17 cellular contexts compared by ENCODE assay signal in genomic region chr2:78541451-78542267, GRCh38.
DNase-seq lines count a peak whose midpoint lies in the region; ATAC-seq and TF ChIP-seq lines count a peak whose summit lies in the region.
"Had no signal": no experiment of that assay in that cellular context is flagged by ENCODE, and none has a peak within 500 bp of the region (broad histone marks: within the 10 kb centered on the region; RNA-seq: fewer than 3 reads in every experiment).

No MANE protein-coding gene starts in this region.

- peak overlapping the region; percentile 11 to 16 for H3K4me3 ChIP-seq in testis
- H3K4me3 ChIP-seq: SK-N-MC had no signal

- no peaks in the 10 kb centered on the region for H3K9me3 ChIP-seq in testis

- DNase-seq in NCI-H1417 (lab: John Stamatoyannopoulos, UW) (peak; percentile 10 to 49 (median 12)), NCI-H1417 treated with DMSO at 0.1 percent for 48 hours (lab: John Stamatoyannopoulos, UW) (no peak), NCI-H2029 treated with DMSO at 0.1 percent for 48 hours (lab: John Stamatoyannopoulos, UW) (peak; percentile 10), SW480 (ENCODE audit: low spot score) (peak; percentile 96), testis (peak; percentile 42), OCI-M1 (lab: John Stamatoyannopoulos, UW) (no peak)
- DNase-seq: activated CD4-positive, alpha-beta memory T cell treated with anti-CD3 and anti-CD28 coated beads, Interleukin-2, amount 10 ng/mL, durations not matched to agents 7 days and 5 days; CD4-positive, CD25-positive, alpha-beta regulatory T cell; effector memory CD8-positive, alpha-beta T cell; GF-D8; KBM-7; naive B cell; NCI-H187 had no signal

- no peak for ATAC-seq in GM21381 (IDR thresholded peaks at IDR 0.05; ENCODE audit: unreplicated experiment)
- ATAC-seq in GM18502 (IDR thresholded peaks at IDR 0.05; ENCODE audit: poor library complexity, unreplicated experiment) = no peak
- ATAC-seq: effector memory CD8-positive, alpha-beta T cell had no signal

- 61 to 80% methylated on average over 15 to 17 of the region's 17 CpGs for WGBS in testis, 2 donors

- no peak for TF ChIP-seq CTCF in testis (IDR thresholded peaks at IDR 0.05)

- no peak for TF ChIP-seq POLR2A in testis (IDR thresholded peaks at IDR 0.05)

- H3K27ac ChIP-seq in testis = no peak overlapping the region
- H3K27ac ChIP-seq: 22Rv1, SK-N-MC had no signal

- H3K36me3 ChIP-seq in testis (ENCODE audit: low read depth, missing control alignments) = no peaks in the 10 kb centered on the region

- H3K4me1 ChIP-seq in testis = no peaks in the 10 kb centered on the region

- intact Hi-C loops in testis (cut with DNase I; ENCODE audit: low total_unique reads) = no loop called here

- no peaks in the 10 kb centered on the region for H3K27me3 ChIP-seq in testis

Comparison
In these comparisons a context has a peak if more than half of its experiments do, and no peak if none do; other contexts are left out.
1. DNase-seq: peak in NCI-H1417 (3 of 3), NCI-H2029 treated with DMSO at 0.1 percent for 48 hours (single experiment), SW480 (single experiment) and testis (single experiment); none in NCI-H1417 treated with DMSO at 0.1 percent for 48 hours (single experiment) and OCI-M1 (single experiment).